8 cellular contexts compared by ENCODE assay signal in the genomic region with DNA sequence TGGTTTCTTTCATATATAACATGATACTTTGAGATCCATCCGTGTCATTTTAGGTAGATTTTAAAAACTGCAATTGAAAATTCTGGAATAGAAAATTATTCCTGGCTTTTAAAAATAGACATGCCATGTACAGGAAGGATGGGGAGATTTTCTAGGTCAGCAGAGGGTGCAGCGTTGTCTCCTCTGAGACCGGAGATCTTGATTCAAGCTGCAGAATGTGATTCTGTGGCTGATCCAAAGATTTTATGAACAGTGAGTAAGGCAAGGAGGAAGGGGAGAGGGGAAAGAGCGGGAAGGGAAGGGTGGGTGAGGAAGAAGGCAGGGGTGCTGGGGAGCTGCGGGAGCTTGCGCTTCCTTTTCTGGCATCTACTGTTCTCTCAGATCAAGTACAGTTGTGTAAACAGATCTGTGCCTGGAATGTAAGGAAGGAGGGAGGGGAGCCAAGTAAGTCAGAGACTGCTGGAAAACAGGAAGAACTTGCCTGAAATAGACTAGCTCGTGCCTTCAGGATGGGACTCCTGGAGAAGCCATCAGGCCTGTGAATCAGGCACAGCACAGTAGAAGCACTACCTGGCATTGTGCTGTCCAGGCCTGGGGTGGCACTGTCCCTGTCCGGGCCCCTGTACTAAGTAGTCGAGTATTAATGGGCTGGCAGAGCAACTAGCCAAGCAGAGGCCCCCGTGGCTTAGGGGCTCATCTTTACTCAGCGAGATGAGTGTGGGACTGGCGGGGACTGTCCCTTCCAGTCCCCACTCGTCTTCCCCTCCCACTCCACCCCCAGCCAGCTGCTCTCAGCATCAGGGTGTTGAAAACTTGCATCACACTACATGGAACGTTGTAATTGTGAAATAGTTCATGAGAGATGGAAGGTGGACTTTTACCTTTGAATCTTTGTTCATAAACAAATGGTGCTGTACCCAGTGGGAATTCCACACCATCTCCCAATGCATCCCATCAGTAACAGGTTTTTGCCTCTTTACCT.
A peak's percentile ranks its signal among the peaks of the same experiment; 100 is the strongest.
DNase-seq lines count a peak whose midpoint lies in the region; ATAC-seq and TF ChIP-seq lines count a peak whose summit lies in the region.

No MANE protein-coding gene starts in this region.

- H3K36me3 Mint-ChIP-seq in activated naive CD4-positive, alpha-beta T cell treated with anti-CD3 and anti-CD28 coated beads, Interleukin-2, amount 50 U/mL, for 72 hours = no peaks in the 10 kb centered on the region

- no peak for TF ChIP-seq POLR2A in GM18505 (IDR thresholded peaks at IDR 0.05; ENCODE audit: borderline replicate concordance, extremely low read depth, insufficient read depth, insufficient read length)

- no peak overlapping the region for H3K27ac Mint-ChIP-seq in activated naive CD4-positive, alpha-beta T cell treated with anti-CD3 and anti-CD28 coated beads, Interleukin-2, amount 50 U/mL, for 72 hours

- H3K4me3 ChIP-seq in hepatocyte = no peak overlapping the region

- WGBS in hepatocyte (ENCODE audit: low lambda C conversion rate, missing lambda C conversion rate) = 44% methylated on average over 12 of the region's 14 CpGs

- H2AFZ ChIP-seq in hepatocyte = peak overlapping the region; percentile 37

- TF ChIP-seq CTCF in hepatocyte (IDR thresholded peaks at IDR 0.05; ENCODE audit: poor library complexity) = no peak

- H3K4me2 ChIP-seq in hepatocyte = peak overlapping the region; percentile 64

- no peaks in the 10 kb centered on the region for H3K9me3 ChIP-seq in hepatocyte (ENCODE audit: low read depth)

- no peaks in the 10 kb centered on the region for H3K79me2 ChIP-seq in hepatocyte

- H3K4me1 ChIP-seq in hepatocyte (ENCODE audit: insufficient read depth) = peaks cover 33% of the 10 kb centered on the region

- H3K27ac ChIP-seq in hepatocyte = peak overlapping the region; percentile 93

- H3K36me3 ChIP-seq in hepatocyte (replicated peaks; ENCODE audit: insufficient read depth, low read depth) = no peaks in the 10 kb centered on the region

- peak; percentile 72 for DNase-seq in activated effector memory CD4-positive, alpha-beta T cell treated with anti-CD3 and anti-CD28 coated beads, Interleukin-2, amount 50 U/mL, for 16 hours
- no peak for DNase-seq in activated effector memory CD4-positive, alpha-beta T cell treated with Interleukin-2 at 50 U/mL for 16 hours
- DNase-seq in activated naive CD4-positive, alpha-beta T cell treated with anti-CD3 and anti-CD28 coated beads, Interleukin-2, amount 50 U/mL, for 72 hours (ENCODE audit: low spot score in 2 of 2) = no peak
- peak; percentile 80 for DNase-seq in hepatocyte (ENCODE audit: low spot score)
- DNase-seq in stimulated activated CD4-positive, alpha-beta T cell treated with anti-CD3 and anti-CD28 coated beads, Interleukin-1b, Interleukin-23, amount 100 ng/mL, for 24 hours (ENCODE audit: low read depth in 4 of 4, low spot score in 1 of 4) = peak in 3 of 4 experiments; percentile 16 to 42 (median 22)
- no peak for DNase-seq in CD1c-positive myeloid dendritic cell (ENCODE audit: extremely low spot score)

- H3K9me3 Mint-ChIP-seq in activated naive CD4-positive, alpha-beta T cell treated with anti-CD3 and anti-CD28 coated beads, Interleukin-2, amount 50 U/mL, for 72 hours = no peaks in the 10 kb centered on the region

- ATAC-seq in activated naive CD4-positive, alpha-beta T cell treated with anti-CD3 and anti-CD28 coated beads, Interleukin-2, amount 50 U/mL, for 72 hours = peak; percentile 51 to 60
- ATAC-seq in GM18505 (IDR thresholded peaks at IDR 0.05; ENCODE audit: unreplicated experiment) = no peak
- no peak for ATAC-seq in HG02938 (IDR thresholded peaks at IDR 0.05; ENCODE audit: unreplicated experiment)

- no peaks in the 10 kb centered on the region for H4K20me1 ChIP-seq in hepatocyte (ENCODE audit: insufficient read depth, poor library complexity, severe bottlenecking)

- H3K9me2 ChIP-seq in hepatocyte (replicated peaks; ENCODE audit: insufficient read depth) = no peaks in the 10 kb centered on the region

- no peaks in the 10 kb centered on the region for H3K27me3 ChIP-seq in hepatocyte

Comparison
In these comparisons a context has a peak if more than half of its experiments do, and no peak if none do; other contexts are left out.
1. DNase-seq: peak in activated effector memory CD4-positive, alpha-beta T cell treated with anti-CD3 and anti-CD28 coated beads, Interleukin-2, amount 50 U/mL, for 16 hours (single experiment), hepatocyte (single experiment) and stimulated activated CD4-positive, alpha-beta T cell treated with anti-CD3 and anti-CD28 coated beads, Interleukin-1b, Interleukin-23, amount 100 ng/mL, for 24 hours (3 of 4); none in activated effector memory CD4-positive, alpha-beta T cell treated with Interleukin-2 at 50 U/mL for 16 hours (single experiment), activated naive CD4-positive, alpha-beta T cell treated with anti-CD3 and anti-CD28 coated beads, Interleukin-2, amount 50 U/mL, for 72 hours (0 of 2) and CD1c-positive myeloid dendritic cell (single experiment).
2. ATAC-seq: peak in activated naive CD4-positive, alpha-beta T cell treated with anti-CD3 and anti-CD28 coated beads, Interleukin-2, amount 50 U/mL, for 72 hours (2 of 2); none in GM18505 (single experiment) and HG02938 (single experiment).